ENCODE assay signal across 15 cellular contexts in the genomic region with DNA sequence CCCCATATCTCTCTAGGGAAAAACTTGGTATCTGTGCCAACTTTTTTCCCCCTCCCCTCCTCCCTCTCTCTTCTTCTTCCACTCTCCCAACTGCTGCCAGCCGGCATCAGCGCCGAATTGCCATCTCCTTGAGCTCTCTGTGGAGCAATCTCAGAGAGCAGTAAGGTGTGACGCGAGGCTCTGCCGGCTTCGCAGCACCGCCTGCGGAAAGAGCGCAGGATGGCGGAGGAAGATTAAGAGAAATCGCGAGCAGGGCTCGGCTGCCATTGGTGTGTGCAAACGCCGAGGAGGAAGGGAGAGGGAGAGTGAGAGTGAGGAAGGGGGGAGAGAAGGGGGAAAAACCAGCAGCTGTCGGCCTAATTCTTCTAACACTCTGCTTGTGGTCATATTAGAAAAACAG. TPM values are rescaled to one million over a fixed set of nuclear protein-coding genes. Genes with fewer than 3 reads are reported as not detected.
A peak's percentile ranks its signal among the peaks of the same experiment; 100 is the strongest.
DNase-seq lines count a peak whose midpoint lies in the region; ATAC-seq and TF ChIP-seq lines count a peak whose summit lies in the region.
"Had no signal": no experiment of that assay in that cellular context is flagged by ENCODE, and none has a peak within 500 bp of the region (broad histone marks: within the 10 kb centered on the region; RNA-seq: fewer than 3 reads in every experiment).

No MANE protein-coding gene starts in this region.

- H3K4me3 ChIP-seq in neural progenitor cell: no peak overlapping the region
- H3K4me3 ChIP-seq: heart left ventricle had no signal

- peaks cover 19% of the 10 kb centered on the region for H3K4me1 Mint-ChIP-seq in neural progenitor cell
- H3K4me1 Mint-ChIP-seq: activated naive CD4-positive, alpha-beta T cell treated with anti-CD3 and anti-CD28 coated beads, Interleukin-2, amount 50 U/mL, for 24 hours; T-cell had no signal

- TF ChIP-seq CTCF in neural progenitor cell (IDR thresholded peaks at IDR 0.05): no peak
- TF ChIP-seq CTCF in omental fat pad (IDR thresholded peaks at IDR 0.05): no peak

- peak overlapping the region; percentile 30 for H3K27ac Mint-ChIP-seq in neural progenitor cell
- H3K27ac Mint-ChIP-seq: activated CD4-positive, alpha-beta memory T cell treated with anti-CD3 and anti-CD28 coated beads for 36 hours; activated naive CD4-positive, alpha-beta T cell treated with anti-CD3 and anti-CD28 coated beads, Interleukin-2, amount 50 U/mL, for 24 hours; CD4-positive, alpha-beta T cell; T-cell had no signal

- H3K27me3 ChIP-seq in neural progenitor cell: no peaks in the 10 kb centered on the region
- H3K27me3 ChIP-seq: heart left ventricle had no signal

- H4K20me1 ChIP-seq in neural progenitor cell (ENCODE audit: low read depth): peaks cover 15% of the 10 kb centered on the region

- H3K27ac ChIP-seq in neural progenitor cell: no peak overlapping the region
- H3K27ac ChIP-seq: heart left ventricle had no signal

- H3K4me2 ChIP-seq in neural progenitor cell: peak overlapping the region; percentile 32

- peaks cover 3% of the 10 kb centered on the region for H3K27me3 Mint-ChIP-seq in neural progenitor cell (ENCODE audit: insufficient read depth, low read depth)
- H3K27me3 Mint-ChIP-seq: activated CD4-positive, alpha-beta memory T cell treated with anti-CD3 and anti-CD28 coated beads for 36 hours; activated naive CD4-positive, alpha-beta T cell treated with anti-CD3 and anti-CD28 coated beads, Interleukin-2, amount 50 U/mL, for 24 hours; CD4-positive, alpha-beta T cell; T-cell had no signal

- peak; percentile 94 for DNase-seq in NCI-H2171 treated with DMSO at 0.1 percent for 48 hours (lab: John Stamatoyannopoulos, UW)
- peak; percentile 12 for DNase-seq in cerebellar cortex (ENCODE audit: low spot score)
- DNase-seq in neural progenitor cell (ENCODE audit: low spot score): peak; percentile 71
- DNase-seq in omental fat pad (ENCODE audit: low spot score): no peak
- DNase-seq: activated CD4-positive, alpha-beta memory T cell treated with anti-CD3 and anti-CD28 coated beads for 36 hours; CD4-positive, alpha-beta T cell; dermis blood vessel endothelial cell; HCEC 1CT; heart left ventricle; T-cell had no signal

- H3K9ac ChIP-seq in ES-I3 (ENCODE audit: low read depth, low read length) (peak overlapping the region; percentile 19; the same call in 1 of the 2 replicates), neural progenitor cell (no peak overlapping the region)

- H3K4me1 ChIP-seq in ES-I3 (ENCODE audit: insufficient read depth, low read length): peaks cover 12% of the 10 kb centered on the region
- H3K4me1 ChIP-seq in neural progenitor cell: peaks cover 14% of the 10 kb centered on the region

- H3F3A ChIP-seq in neural progenitor cell (ENCODE audit: low read depth): peaks cover 8% of the 10 kb centered on the region

- H3K79me2 ChIP-seq in neural progenitor cell (ENCODE audit: low read depth): no peaks in the 10 kb centered on the region

- no peaks in the 10 kb centered on the region for H3K9me3 Mint-ChIP-seq in neural progenitor cell
- H3K9me3 Mint-ChIP-seq: activated CD4-positive, alpha-beta memory T cell treated with anti-CD3 and anti-CD28 coated beads for 36 hours; activated naive CD4-positive, alpha-beta T cell treated with anti-CD3 and anti-CD28 coated beads, Interleukin-2, amount 50 U/mL, for 24 hours; CD4-positive, alpha-beta T cell; T-cell had no signal

- peaks cover 11% of the 10 kb centered on the region for H3K36me3 Mint-ChIP-seq in neural progenitor cell

- H2AFZ ChIP-seq in neural progenitor cell (replicated peaks): no peak overlapping the region

- no peak overlapping the region for H3K4me3 Mint-ChIP-seq in neural progenitor cell
- H3K4me3 Mint-ChIP-seq: activated CD4-positive, alpha-beta memory T cell treated with anti-CD3 and anti-CD28 coated beads for 36 hours; activated naive CD4-positive, alpha-beta T cell treated with anti-CD3 and anti-CD28 coated beads, Interleukin-2, amount 50 U/mL, for 24 hours; CD4-positive, alpha-beta T cell; T-cell had no signal

- no peaks in the 10 kb centered on the region for H3K9me3 ChIP-seq in ES-I3 (ENCODE audit: control insufficient read depth, insufficient read depth, low read length)
- no peaks in the 10 kb centered on the region for H3K9me3 ChIP-seq in neural progenitor cell (ENCODE audit: low read depth)
- H3K9me3 ChIP-seq: heart left ventricle had no signal

- H3K36me3 ChIP-seq in ES-I3 (ENCODE audit: insufficient read depth, low read length): no peaks in the 10 kb centered on the region
- no peaks in the 10 kb centered on the region for H3K36me3 ChIP-seq in neural progenitor cell

- ATAC-seq in omental fat pad (ENCODE audit: low FRiP score) (no peak), HG03039 (IDR thresholded peaks at IDR 0.05; ENCODE audit: unreplicated experiment) (no peak), GM18498 (IDR thresholded peaks at IDR 0.05; ENCODE audit: unreplicated experiment) (no peak), HG02610 (IDR thresholded peaks at IDR 0.05; ENCODE audit: unreplicated experiment) (no peak)
- ATAC-seq: T-cell had no signal

RNA-seq across cellular contexts. Expression of gene NEUROD2, which starts 44.2 kb away (rescaled TPM):
- total RNA-seq in neural progenitor cell (ENCODE audit: low replicate concordance) (not detected in 2 replicates), omental fat pad (under 1 TPM in 1 of 4 donors, not detected in 3; 0.06 TPM)
- total RNA-seq: activated CD4-positive, alpha-beta memory T cell treated with anti-CD3 and anti-CD28 coated beads for 36 hours; CD4-positive, alpha-beta T cell; dermis blood vessel endothelial cell; heart left ventricle; T-cell had no signal
